ENCODE assay signal across 11 cellular contexts in the genomic region with DNA sequence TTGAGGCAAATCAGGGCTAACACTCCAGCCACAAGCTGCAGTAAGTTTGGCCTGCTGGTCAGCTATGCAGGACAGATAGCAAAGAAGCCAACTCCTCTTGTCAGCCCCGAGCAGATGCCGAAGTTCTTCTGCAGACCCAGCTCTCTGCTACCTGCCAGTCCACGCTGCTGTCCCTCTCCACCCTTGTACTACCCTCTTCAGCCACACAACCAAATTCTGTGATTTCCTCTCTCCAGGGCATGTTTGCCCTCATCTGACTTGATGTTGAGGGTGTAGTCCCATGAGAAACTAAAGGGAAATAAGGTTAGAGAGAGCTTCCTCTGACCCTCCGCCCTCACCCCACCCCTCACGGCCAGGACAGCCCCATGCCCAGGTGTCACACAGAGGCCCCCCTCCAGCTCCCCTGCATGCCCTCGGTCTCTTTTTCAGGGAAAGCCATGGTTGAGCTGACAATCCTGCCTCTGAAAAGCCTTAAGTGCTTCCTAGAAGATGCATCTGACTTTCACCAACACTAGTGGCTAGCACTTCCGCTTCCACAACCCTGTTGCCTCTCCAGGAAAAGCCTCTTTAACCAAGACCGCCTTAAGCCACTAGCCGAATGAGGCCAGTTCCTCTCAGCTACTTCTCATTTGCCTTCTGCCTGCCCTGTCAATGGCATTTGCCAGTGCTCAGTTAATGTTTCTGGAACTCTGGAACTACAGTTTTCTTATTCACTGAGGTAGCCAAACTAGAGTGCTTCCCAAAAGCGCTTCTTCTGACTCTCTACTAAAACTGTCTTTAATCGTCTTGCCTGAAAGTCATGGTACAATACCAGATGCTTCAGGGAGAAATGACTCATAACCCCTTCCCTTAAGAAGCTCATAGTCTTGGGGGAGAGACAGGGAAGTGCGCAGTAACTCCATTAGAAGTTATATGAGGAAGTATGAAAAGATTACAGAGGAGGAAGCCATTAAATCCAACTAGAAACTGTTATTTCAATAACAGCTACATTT.
DNase-seq lines count a peak whose midpoint lies in the region; ATAC-seq and TF ChIP-seq lines count a peak whose summit lies in the region.
"Had no signal": no experiment of that assay in that cellular context is flagged by ENCODE, and none has a peak within 500 bp of the region (broad histone marks: within the 10 kb centered on the region; RNA-seq: fewer than 3 reads in every experiment).

No MANE protein-coding gene starts in this region.

- no peak overlapping the region for H3K9ac ChIP-seq in MM.1S (ENCODE audit: low read length)

- no peaks in the 10 kb centered on the region for H3K9me3 ChIP-seq in MM.1S (replicated peaks; ENCODE audit: insufficient read depth, low read length)

- no peak overlapping the region for H2AFZ ChIP-seq in MM.1S (ENCODE audit: low read length)

- H3K4me1 Mint-ChIP-seq in activated CD4-positive, alpha-beta memory T cell treated with anti-CD3 and anti-CD28 coated beads for 36 hours (ENCODE audit: low read depth) = peaks cover 73% of the 10 kb centered on the region
- H3K4me1 Mint-ChIP-seq in naive B cell = peaks cover 46 to 60% (median 56%) of the 10 kb centered on the region in 3 donors

- no peak for TF ChIP-seq CTCF in MM.1S (IDR thresholded peaks at IDR 0.05; ENCODE audit: low read length)
- TF ChIP-seq CTCF in RWPE1 (conservative IDR thresholded peaks at IDR 0.05; ENCODE audit: low read depth) = no peak

- intact Hi-C loops in activated CD4-positive, alpha-beta memory T cell treated with anti-CD3 and anti-CD28 coated beads for 36 hours (cut with micrococcal nuclease) = no loop called here
- intact Hi-C loops in posterior cingulate gyrus (cut with DNase I) = no loop called here

- peak overlapping the region; percentile 61 for H3K27ac Mint-ChIP-seq in activated CD4-positive, alpha-beta memory T cell treated with anti-CD3 and anti-CD28 coated beads for 36 hours
- H3K27ac Mint-ChIP-seq in naive B cell = peak overlapping the region; percentile 57 to 98 (median 76)

- H3K36me3 Mint-ChIP-seq in activated CD4-positive, alpha-beta memory T cell treated with anti-CD3 and anti-CD28 coated beads for 36 hours = peaks cover 1% of the 10 kb centered on the region
- no peaks in the 10 kb centered on the region for H3K36me3 Mint-ChIP-seq in naive B cell

- ATAC-seq in GM18511 (IDR thresholded peaks at IDR 0.05; ENCODE audit: unreplicated experiment) = peak; percentile 56
- ATAC-seq in HG03342 (IDR thresholded peaks at IDR 0.05; ENCODE audit: unreplicated experiment) = peak; percentile 37
- ATAC-seq in naive B cell (ENCODE audit: low read depth in 2 of 2) = peak; percentile 44 to 54
- no peak for ATAC-seq in HG02973 (IDR thresholded peaks at IDR 0.05; ENCODE audit: unreplicated experiment)

- H3K4me1 ChIP-seq in MM.1S (ENCODE audit: low read length) = no peaks in the 10 kb centered on the region

- no peaks in the 10 kb centered on the region for H3K79me2 ChIP-seq in MM.1S (ENCODE audit: low read length)

- H3K4me3 ChIP-seq in MM.1S (ENCODE audit: low read length) = no peak overlapping the region

- H3K27ac ChIP-seq in MM.1S (ENCODE audit: low read length) (no peak overlapping the region), RWPE1 (no peak overlapping the region)
- H3K27ac ChIP-seq: epithelial cell of prostate had no signal

- no peaks in the 10 kb centered on the region for H3K27me3 ChIP-seq in MM.1S (replicated peaks; ENCODE audit: insufficient read depth, low read length)

- H3K4me3 Mint-ChIP-seq in activated CD4-positive, alpha-beta memory T cell treated with anti-CD3 and anti-CD28 coated beads for 36 hours = no peak overlapping the region
- peak overlapping the region; percentile 2 to 86 (median 58) for H3K4me3 Mint-ChIP-seq in naive B cell

- POLR2A ChIA-PET in activated CD4-positive, alpha-beta memory T cell treated with anti-CD3 and anti-CD28 coated beads for 36 hours (lab: Charles Lee) = interaction anchor here (1.0 to 1.5 kb wide), 3 partner anchors 10 to 20 kb away, joined by 3 to 4 read pairs (median 3); no protein-coding TSS in a partner anchor
- POLR2A ChIA-PET in RWPE1 (lab: Yijun Ruan, JAX; ENCODE audit: low non-redundant PET) = no interaction called here

- CTCF ChIA-PET in activated CD4-positive, alpha-beta memory T cell treated with anti-CD3 and anti-CD28 coated beads for 36 hours (lab: Charles Lee) = interaction anchor here (1.2 kb wide), 1 partner anchor 10 kb away, joined by 3 read pairs; no protein-coding TSS in a partner anchor
- CTCF ChIA-PET in RWPE1 (lab: Yijun Ruan, JAX) = no interaction called here

- H3K9me2 ChIP-seq in MM.1S (replicated peaks; ENCODE audit: insufficient read depth, low read length) = no peaks in the 10 kb centered on the region

- no peaks in the 10 kb centered on the region for H3K27me3 Mint-ChIP-seq in activated CD4-positive, alpha-beta memory T cell treated with anti-CD3 and anti-CD28 coated beads for 36 hours
- peaks cover 0 to 5% (median 0%) of the 10 kb centered on the region in 3 donors for H3K27me3 Mint-ChIP-seq in naive B cell

- no peak overlapping the region for H3K4me2 ChIP-seq in MM.1S (ENCODE audit: low read depth, low read length)

- H3K9me3 Mint-ChIP-seq in activated CD4-positive, alpha-beta memory T cell treated with anti-CD3 and anti-CD28 coated beads for 36 hours = no peaks in the 10 kb centered on the region
- peaks cover 0 to 8% (median under 1%) of the 10 kb centered on the region in 7 donors for H3K9me3 Mint-ChIP-seq in naive B cell

- H3K36me3 ChIP-seq in MM.1S (replicated peaks; ENCODE audit: insufficient read depth, low read length) = no peaks in the 10 kb centered on the region

- no peaks in the 10 kb centered on the region for H4K20me1 ChIP-seq in MM.1S (ENCODE audit: insufficient read depth, low read length)

- DNase-seq in activated CD4-positive, alpha-beta memory T cell treated with anti-CD3 and anti-CD28 coated beads for 36 hours = no peak
- DNase-seq in naive B cell = peak; percentile 54
- no peak for DNase-seq in MM.1S
- DNase-seq in RWPE1 (ENCODE audit: low spot score) = no peak
- no peak for DNase-seq in posterior cingulate gyrus
- DNase-seq: activated CD4-positive, alpha-beta T cell treated with anti-CD3 and anti-CD28 coated beads for 48 hours; NCI-H1417 had no signal

- H3F3A ChIP-seq in MM.1S (ENCODE audit: insufficient read depth, low read length) = no peaks in the 10 kb centered on the region
